Comparison of ENCODE assay signal across 1 cellular context in genomic region chr1:12619396-12620141, GRCh38.
TF ChIP-seq lines count a peak whose summit lies in the region.

No MANE protein-coding gene starts in this region.

TF ChIP-seq in HepG2, 621 proteins besides CTCF, POLR2A, EP300 and RAD21 (continued from another document and continues in another):
- no peak; the same call in 1 of the 2 replicates for TF ChIP-seq ZNF280B (CRISPR knock-in tag; IDR thresholded peaks at IDR 0.05; ENCODE audit: borderline replicate concordance)
- 0 out of 2 replicates have a peak, but pooled peaks have one; percentile 35 for TF ChIP-seq ZNF792 (CRISPR knock-in tag; IDR thresholded peaks at IDR 0.05)
- TF ChIP-seq ZNF691 (CRISPR knock-in tag; IDR thresholded peaks at IDR 0.05; ENCODE audit: borderline replicate concordance, low read depth): 0 out of 2 replicates have a peak, but pooled peaks have one; percentile 48
- TF ChIP-seq ZBTB37 (CRISPR knock-in tag; IDR thresholded peaks at IDR 0.05): 0 out of 2 replicates have a peak, but pooled peaks have one; percentile 19
- no peak for TF ChIP-seq ZNF670 (CRISPR knock-in tag; IDR thresholded peaks at IDR 0.05; ENCODE audit: borderline replicate concordance)
- TF ChIP-seq ZNF737 (CRISPR knock-in tag; IDR thresholded peaks at IDR 0.05; ENCODE audit: borderline replicate concordance): no peak
- TF ChIP-seq ZKSCAN5 (CRISPR knock-in tag; IDR thresholded peaks at IDR 0.05): no peak
- no peak for TF ChIP-seq SIX4 (CRISPR knock-in tag; IDR thresholded peaks at IDR 0.05)
- TF ChIP-seq ZNF205 (CRISPR knock-in tag; IDR thresholded peaks at IDR 0.05): no peak
- no peak for TF ChIP-seq ZNF260 (CRISPR knock-in tag; IDR thresholded peaks at IDR 0.05; ENCODE audit: borderline replicate concordance, low read depth)
- no peak for TF ChIP-seq JUNB (CRISPR knock-in tag; IDR thresholded peaks at IDR 0.05; ENCODE audit: borderline replicate concordance)
- peak; percentile 21; the same call in 1 of the 2 replicates for TF ChIP-seq ZNF12 (CRISPR knock-in tag; IDR thresholded peaks at IDR 0.05)
- TF ChIP-seq BHLHE40 (IDR thresholded peaks at IDR 0.05; ENCODE audit: low read length): no peak
- peak; percentile 73; the same call in 1 of the 2 replicates for TF ChIP-seq PAX8 (CRISPR knock-in tag; IDR thresholded peaks at IDR 0.05; ENCODE audit: borderline replicate concordance)
- no peak for TF ChIP-seq SALL2 (CRISPR knock-in tag; IDR thresholded peaks at IDR 0.05)
- TF ChIP-seq TBL1XR1 (IDR thresholded peaks at IDR 0.05; ENCODE audit: borderline replicate concordance, low read length, partially characterized antibody): no peak
- TF ChIP-seq ZBTB21 (CRISPR knock-in tag; IDR thresholded peaks at IDR 0.05): no peak
- no peak for TF ChIP-seq ZNF382 (CRISPR knock-in tag; IDR thresholded peaks at IDR 0.05; ENCODE audit: borderline replicate concordance)
- no peak for TF ChIP-seq SP5 (CRISPR knock-in tag; IDR thresholded peaks at IDR 0.05; ENCODE audit: borderline replicate concordance, low read depth)
- no peak; the same call in 1 of the 2 replicates for TF ChIP-seq BCL3 (CRISPR knock-in tag; IDR thresholded peaks at IDR 0.05)
- TF ChIP-seq HNF4G (IDR thresholded peaks at IDR 0.05; ENCODE audit: borderline replicate concordance, low read depth, low read length): no peak
- TF ChIP-seq HNF4G (CRISPR knock-in tag; IDR thresholded peaks at IDR 0.05; ENCODE audit: borderline replicate concordance, low read depth): no peak
- no peak for TF ChIP-seq IKZF4 (CRISPR knock-in tag; IDR thresholded peaks at IDR 0.05; ENCODE audit: borderline replicate concordance, low read depth, not compliant biosample characterization)
- no peak for TF ChIP-seq MZF1 (CRISPR knock-in tag; IDR thresholded peaks at IDR 0.05; ENCODE audit: borderline replicate concordance)
- TF ChIP-seq LRRFIP1 (CRISPR knock-in tag; conservative IDR thresholded peaks at IDR 0.05): no peak
- no peak for TF ChIP-seq ZNF432 (CRISPR knock-in tag; IDR thresholded peaks at IDR 0.05; ENCODE audit: borderline replicate concordance)
- TF ChIP-seq MTF2 (CRISPR knock-in tag; IDR thresholded peaks at IDR 0.05; ENCODE audit: borderline replicate concordance): no peak
- TF ChIP-seq SRSF4 (IDR thresholded peaks at IDR 0.05; ENCODE audit: low read depth, low read length, poor library complexity, severe bottlenecking): no peak
- TF ChIP-seq SRY (CRISPR knock-in tag; IDR thresholded peaks at IDR 0.05): no peak
- TF ChIP-seq STAG1 (CRISPR knock-in tag; IDR thresholded peaks at IDR 0.05): peak; percentile 97
- no peak for TF ChIP-seq PRDM10 (CRISPR knock-in tag; IDR thresholded peaks at IDR 0.05; ENCODE audit: low read depth)
- no peak for TF ChIP-seq ZNF672 (CRISPR knock-in tag; IDR thresholded peaks at IDR 0.05)
- no peak for TF ChIP-seq ZXDC (CRISPR knock-in tag; IDR thresholded peaks at IDR 0.05)
- TF ChIP-seq ZNF468 (CRISPR knock-in tag; IDR thresholded peaks at IDR 0.05): no peak
- peak; percentile 63; the same call in 1 of the 2 replicates for TF ChIP-seq KDM5B (CRISPR knock-in tag; IDR thresholded peaks at IDR 0.05; ENCODE audit: borderline replicate concordance)
- TF ChIP-seq SALL1 (CRISPR knock-in tag; IDR thresholded peaks at IDR 0.05): peak; percentile 54
- TF ChIP-seq ZNF350 (CRISPR knock-in tag; IDR thresholded peaks at IDR 0.05; ENCODE audit: borderline replicate concordance, low read depth): no peak
- no peak for TF ChIP-seq HNRNPH1 (optimal IDR thresholded peaks at IDR 0.05; ENCODE audit: low read depth, low read length)
- no peak for TF ChIP-seq KDM2A (CRISPR knock-in tag; IDR thresholded peaks at IDR 0.05; ENCODE audit: borderline replicate concordance, low read depth)
- TF ChIP-seq KAT8 (CRISPR knock-in tag; IDR thresholded peaks at IDR 0.05): peak; percentile 28; the same call in 1 of the 2 replicates
- no peak for TF ChIP-seq ZBTB26 (CRISPR knock-in tag; IDR thresholded peaks at IDR 0.05; ENCODE audit: borderline replicate concordance)
- no peak for TF ChIP-seq IKZF1 (IDR thresholded peaks at IDR 0.05)
- no peak for TF ChIP-seq NR2F6 (IDR thresholded peaks at IDR 0.05)
- no peak for TF ChIP-seq NR2F6 (CRISPR knock-in tag; IDR thresholded peaks at IDR 0.05)
- TF ChIP-seq NCOA1 (CRISPR knock-in tag; IDR thresholded peaks at IDR 0.05): no peak
- peak; percentile 25; the same call in 1 of the 2 replicates for TF ChIP-seq ZNF768 (CRISPR knock-in tag; IDR thresholded peaks at IDR 0.05)
- no peak for TF ChIP-seq RBFOX2 (IDR thresholded peaks at IDR 0.05; ENCODE audit: low read depth, low read length)
- no peak for TF ChIP-seq ZBTB4 (CRISPR knock-in tag; IDR thresholded peaks at IDR 0.05; ENCODE audit: borderline replicate concordance)
